ENCODE assay signal across 1 cellular context in the genomic region with DNA sequence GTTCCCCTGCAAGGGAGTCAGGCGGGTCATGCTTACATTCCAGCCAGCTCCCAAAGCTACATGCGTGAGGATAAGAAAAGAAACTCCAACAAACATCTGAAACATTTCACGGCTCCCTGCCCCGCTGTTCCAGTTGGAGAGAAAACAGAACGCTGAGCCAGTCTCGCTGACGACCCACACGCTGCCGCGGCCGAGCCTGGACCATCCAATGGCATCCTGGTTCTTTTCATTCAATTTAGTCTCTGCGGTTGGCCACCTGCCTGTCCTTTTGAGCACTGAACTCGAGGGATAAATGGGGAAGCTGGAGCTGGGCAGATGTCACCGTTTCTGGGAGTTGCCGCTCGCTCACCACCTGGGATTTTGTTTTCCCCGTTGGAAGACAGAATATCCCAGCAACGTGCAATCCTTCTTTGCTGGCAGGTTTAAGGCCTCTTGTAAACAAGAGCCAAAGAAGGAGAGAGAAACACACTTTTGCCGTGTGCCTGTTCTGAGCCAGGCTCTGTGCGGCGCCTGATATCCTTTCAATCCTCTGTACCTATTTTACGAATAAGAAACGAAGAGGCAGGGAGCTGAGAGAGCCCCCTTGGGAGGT.
TF ChIP-seq lines count a peak whose summit lies in the region.

No MANE protein-coding gene starts in this region.

TF ChIP-seq in WTC11, 78 proteins besides CTCF, POLR2A, EP300 and RAD21 (continued from another document):
- TF ChIP-seq, protein P1, sequence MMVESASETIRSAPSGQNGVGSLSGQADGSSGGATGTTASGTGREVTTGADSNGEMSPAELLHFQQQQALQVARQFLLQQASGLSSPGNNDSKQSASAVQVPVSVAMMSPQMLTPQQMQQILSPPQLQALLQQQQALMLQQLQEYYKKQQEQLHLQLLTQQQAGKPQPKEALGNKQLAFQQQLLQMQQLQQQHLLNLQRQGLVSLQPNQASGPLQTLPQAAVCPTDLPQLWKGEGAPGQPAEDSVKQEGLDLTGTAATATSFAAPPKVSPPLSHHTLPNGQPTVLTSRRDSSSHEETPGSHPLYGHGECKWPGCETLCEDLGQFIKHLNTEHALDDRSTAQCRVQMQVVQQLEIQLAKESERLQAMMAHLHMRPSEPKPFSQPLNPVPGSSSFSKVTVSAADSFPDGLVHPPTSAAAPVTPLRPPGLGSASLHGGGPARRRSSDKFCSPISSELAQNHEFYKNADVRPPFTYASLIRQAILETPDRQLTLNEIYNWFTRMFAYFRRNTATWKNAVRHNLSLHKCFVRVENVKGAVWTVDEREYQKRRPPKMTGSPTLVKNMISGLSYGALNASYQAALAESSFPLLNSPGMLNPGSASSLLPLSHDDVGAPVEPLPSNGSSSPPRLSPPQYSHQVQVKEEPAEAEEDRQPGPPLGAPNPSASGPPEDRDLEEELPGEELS (CRISPR knock-in tag; IDR thresholded peaks at IDR 0.05) = no peak
- TF ChIP-seq JAZF1 (CRISPR knock-in tag; IDR thresholded peaks at IDR 0.05) (no peak), NR2C2 (CRISPR knock-in tag; IDR thresholded peaks at IDR 0.05) (no peak), NFE2L1 (CRISPR knock-in tag; IDR thresholded peaks at IDR 0.05) (no peak), PRRX2 (CRISPR knock-in tag; IDR thresholded peaks at IDR 0.05) (no peak), NFATC4 (CRISPR knock-in tag; IDR thresholded peaks at IDR 0.05) (no peak), MXD4 (CRISPR knock-in tag; IDR thresholded peaks at IDR 0.05; ENCODE audit: borderline replicate concordance) (no peak), GABPB1 (CRISPR knock-in tag; IDR thresholded peaks at IDR 0.05) (no peak), ZNF138 (CRISPR knock-in tag; conservative IDR thresholded peaks at IDR 0.05) (no peak), NR1H2 (CRISPR knock-in tag; IDR thresholded peaks at IDR 0.05) (no peak)
- TF ChIP-seq, protein P2, sequence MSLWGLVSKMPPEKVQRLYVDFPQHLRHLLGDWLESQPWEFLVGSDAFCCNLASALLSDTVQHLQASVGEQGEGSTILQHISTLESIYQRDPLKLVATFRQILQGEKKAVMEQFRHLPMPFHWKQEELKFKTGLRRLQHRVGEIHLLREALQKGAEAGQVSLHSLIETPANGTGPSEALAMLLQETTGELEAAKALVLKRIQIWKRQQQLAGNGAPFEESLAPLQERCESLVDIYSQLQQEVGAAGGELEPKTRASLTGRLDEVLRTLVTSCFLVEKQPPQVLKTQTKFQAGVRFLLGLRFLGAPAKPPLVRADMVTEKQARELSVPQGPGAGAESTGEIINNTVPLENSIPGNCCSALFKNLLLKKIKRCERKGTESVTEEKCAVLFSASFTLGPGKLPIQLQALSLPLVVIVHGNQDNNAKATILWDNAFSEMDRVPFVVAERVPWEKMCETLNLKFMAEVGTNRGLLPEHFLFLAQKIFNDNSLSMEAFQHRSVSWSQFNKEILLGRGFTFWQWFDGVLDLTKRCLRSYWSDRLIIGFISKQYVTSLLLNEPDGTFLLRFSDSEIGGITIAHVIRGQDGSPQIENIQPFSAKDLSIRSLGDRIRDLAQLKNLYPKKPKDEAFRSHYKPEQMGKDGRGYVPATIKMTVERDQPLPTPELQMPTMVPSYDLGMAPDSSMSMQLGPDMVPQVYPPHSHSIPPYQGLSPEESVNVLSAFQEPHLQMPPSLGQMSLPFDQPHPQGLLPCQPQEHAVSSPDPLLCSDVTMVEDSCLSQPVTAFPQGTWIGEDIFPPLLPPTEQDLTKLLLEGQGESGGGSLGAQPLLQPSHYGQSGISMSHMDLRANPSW (CRISPR knock-in tag; conservative IDR thresholded peaks at IDR 0.05; ENCODE audit: low read depth) = no peak
- TF ChIP-seq, protein P3, sequence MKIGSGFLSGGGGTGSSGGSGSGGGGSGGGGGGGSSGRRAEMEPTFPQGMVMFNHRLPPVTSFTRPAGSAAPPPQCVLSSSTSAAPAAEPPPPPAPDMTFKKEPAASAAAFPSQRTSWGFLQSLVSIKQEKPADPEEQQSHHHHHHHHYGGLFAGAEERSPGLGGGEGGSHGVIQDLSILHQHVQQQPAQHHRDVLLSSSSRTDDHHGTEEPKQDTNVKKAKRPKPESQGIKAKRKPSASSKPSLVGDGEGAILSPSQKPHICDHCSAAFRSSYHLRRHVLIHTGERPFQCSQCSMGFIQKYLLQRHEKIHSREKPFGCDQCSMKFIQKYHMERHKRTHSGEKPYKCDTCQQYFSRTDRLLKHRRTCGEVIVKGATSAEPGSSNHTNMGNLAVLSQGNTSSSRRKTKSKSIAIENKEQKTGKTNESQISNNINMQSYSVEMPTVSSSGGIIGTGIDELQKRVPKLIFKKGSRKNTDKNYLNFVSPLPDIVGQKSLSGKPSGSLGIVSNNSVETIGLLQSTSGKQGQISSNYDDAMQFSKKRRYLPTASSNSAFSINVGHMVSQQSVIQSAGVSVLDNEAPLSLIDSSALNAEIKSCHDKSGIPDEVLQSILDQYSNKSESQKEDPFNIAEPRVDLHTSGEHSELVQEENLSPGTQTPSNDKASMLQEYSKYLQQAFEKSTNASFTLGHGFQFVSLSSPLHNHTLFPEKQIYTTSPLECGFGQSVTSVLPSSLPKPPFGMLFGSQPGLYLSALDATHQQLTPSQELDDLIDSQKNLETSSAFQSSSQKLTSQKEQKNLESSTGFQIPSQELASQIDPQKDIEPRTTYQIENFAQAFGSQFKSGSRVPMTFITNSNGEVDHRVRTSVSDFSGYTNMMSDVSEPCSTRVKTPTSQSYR (CRISPR knock-in tag; IDR thresholded peaks at IDR 0.05) = no peak
- TF ChIP-seq, protein P4, sequence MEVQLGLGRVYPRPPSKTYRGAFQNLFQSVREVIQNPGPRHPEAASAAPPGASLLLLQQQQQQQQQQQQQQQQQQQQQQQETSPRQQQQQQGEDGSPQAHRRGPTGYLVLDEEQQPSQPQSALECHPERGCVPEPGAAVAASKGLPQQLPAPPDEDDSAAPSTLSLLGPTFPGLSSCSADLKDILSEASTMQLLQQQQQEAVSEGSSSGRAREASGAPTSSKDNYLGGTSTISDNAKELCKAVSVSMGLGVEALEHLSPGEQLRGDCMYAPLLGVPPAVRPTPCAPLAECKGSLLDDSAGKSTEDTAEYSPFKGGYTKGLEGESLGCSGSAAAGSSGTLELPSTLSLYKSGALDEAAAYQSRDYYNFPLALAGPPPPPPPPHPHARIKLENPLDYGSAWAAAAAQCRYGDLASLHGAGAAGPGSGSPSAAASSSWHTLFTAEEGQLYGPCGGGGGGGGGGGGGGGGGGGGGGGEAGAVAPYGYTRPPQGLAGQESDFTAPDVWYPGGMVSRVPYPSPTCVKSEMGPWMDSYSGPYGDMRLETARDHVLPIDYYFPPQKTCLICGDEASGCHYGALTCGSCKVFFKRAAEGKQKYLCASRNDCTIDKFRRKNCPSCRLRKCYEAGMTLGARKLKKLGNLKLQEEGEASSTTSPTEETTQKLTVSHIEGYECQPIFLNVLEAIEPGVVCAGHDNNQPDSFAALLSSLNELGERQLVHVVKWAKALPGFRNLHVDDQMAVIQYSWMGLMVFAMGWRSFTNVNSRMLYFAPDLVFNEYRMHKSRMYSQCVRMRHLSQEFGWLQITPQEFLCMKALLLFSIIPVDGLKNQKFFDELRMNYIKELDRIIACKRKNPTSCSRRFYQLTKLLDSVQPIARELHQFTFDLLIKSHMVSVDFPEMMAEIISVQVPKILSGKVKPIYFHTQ (CRISPR knock-in tag; IDR thresholded peaks at IDR 0.05) = no peak
- TF ChIP-seq, protein P5, sequence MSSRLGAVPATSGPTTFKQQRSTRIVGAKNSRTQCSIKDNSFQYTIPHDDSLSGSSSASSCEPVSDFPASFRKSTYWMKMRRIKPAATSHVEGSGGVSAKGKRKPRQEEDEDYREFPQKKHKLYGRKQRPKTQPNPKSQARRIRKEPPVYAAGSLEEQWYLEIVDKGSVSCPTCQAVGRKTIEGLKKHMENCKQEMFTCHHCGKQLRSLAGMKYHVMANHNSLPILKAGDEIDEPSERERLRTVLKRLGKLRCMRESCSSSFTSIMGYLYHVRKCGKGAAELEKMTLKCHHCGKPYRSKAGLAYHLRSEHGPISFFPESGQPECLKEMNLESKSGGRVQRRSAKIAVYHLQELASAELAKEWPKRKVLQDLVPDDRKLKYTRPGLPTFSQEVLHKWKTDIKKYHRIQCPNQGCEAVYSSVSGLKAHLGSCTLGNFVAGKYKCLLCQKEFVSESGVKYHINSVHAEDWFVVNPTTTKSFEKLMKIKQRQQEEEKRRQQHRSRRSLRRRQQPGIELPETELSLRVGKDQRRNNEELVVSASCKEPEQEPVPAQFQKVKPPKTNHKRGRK (CRISPR knock-in tag; IDR thresholded peaks at IDR 0.05; ENCODE audit: borderline replicate concordance) = no peak
